Comparison of ENCODE assay signal across 12 cellular contexts in the genomic region with DNA sequence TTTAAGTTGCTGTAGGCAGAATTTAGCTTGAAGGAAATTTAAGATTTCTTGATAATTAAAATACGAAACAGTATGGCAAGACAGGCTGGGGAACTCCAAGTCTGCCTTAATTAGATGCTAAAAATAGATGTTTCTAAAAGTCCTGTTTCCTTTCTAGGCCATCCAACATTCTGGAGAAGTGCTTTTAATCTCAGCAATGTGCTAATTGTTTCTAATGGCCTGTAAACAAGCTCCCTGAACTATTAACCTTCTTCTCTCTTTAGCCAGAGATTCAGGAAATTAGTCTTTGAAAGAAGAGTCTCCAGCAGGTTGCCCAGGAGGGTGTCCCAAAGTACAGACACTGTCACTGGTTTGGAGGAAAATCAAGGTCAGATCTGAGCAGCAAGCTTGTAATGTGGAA.
"Had no signal": no experiment of that assay in that cellular context is flagged by ENCODE, and none has a peak within 500 bp of the region (broad histone marks: within the 10 kb centered on the region; RNA-seq: fewer than 3 reads in every experiment).

No MANE protein-coding gene starts in this region.

- H3K27ac ChIP-seq: breast epithelium, dorsolateral prefrontal cortex, gastroesophageal sphincter, hepatocyte, thoracic aorta had no signal

- H3K4me1 ChIP-seq: breast epithelium had no signal

- H3K4me3 ChIP-seq: breast epithelium, dorsolateral prefrontal cortex, gastroesophageal sphincter, hepatocyte, thoracic aorta had no signal

- H3K27me3 ChIP-seq: breast epithelium, dorsolateral prefrontal cortex, gastroesophageal sphincter, hepatocyte had no signal

- H3K36me3 ChIP-seq: breast epithelium, gastroesophageal sphincter, thoracic aorta had no signal

- DNase-seq: activated CD4-positive, alpha-beta T cell treated with anti-CD3 and anti-CD28 coated beads, Interleukin-2, amount 50 U/mL, for 1 hour; activated CD8-positive, alpha-beta memory T cell treated with anti-CD3 and anti-CD28 coated beads for 24 hours; activated naive CD4-positive, alpha-beta T cell treated with Interleukin-2 at 50 U/mL for 16 hours; anterior cingulate cortex; dorsolateral prefrontal cortex; kidney; stimulated activated CD4-positive, alpha-beta T cell treated with anti-CD3 and anti-CD28 coated beads, Interleukin-1b, Interleukin-23, amount 100 ng/mL, for 48 hours; stimulated activated naive CD8-positive, alpha-beta T cell treated with anti-CD3 and anti-CD28 coated beads, Interleukin-15, amount 100 ng/mL, for 72 hours had no signal

- ATAC-seq: gastroesophageal sphincter; stimulated activated naive CD8-positive, alpha-beta T cell treated with anti-CD3 and anti-CD28 coated beads, Interleukin-15, amount 100 ng/mL, for 72 hours had no signal

- H3K9me3 ChIP-seq: breast epithelium, gastroesophageal sphincter, thoracic aorta had no signal
